ENCODE assay signal across 27 cellular contexts in genomic region chr3:46453526-46454208, GRCh38. TPM values are rescaled to one million over a fixed set of nuclear protein-coding genes. Genes with fewer than 3 reads are reported as not detected.
"Had no signal": no experiment of that assay in that cellular context is flagged by ENCODE, and none has a peak within 500 bp of the region (broad histone marks: within the 10 kb centered on the region; RNA-seq: fewer than 3 reads in every experiment).

No MANE protein-coding gene starts in this region.

- H3K9me3 Mint-ChIP-seq: activated CD4-positive, alpha-beta memory T cell treated with anti-CD3 and anti-CD28 coated beads, Interleukin-2, amount 10 ng/mL, durations not matched to agents 7 days and 5 days; activated CD4-positive, alpha-beta T cell treated with anti-CD3 and anti-CD28 coated beads, Interleukin-2, amount 10 ng/mL, durations not matched to agents 24 days and 14 days; activated T-cell treated with anti-CD3 and anti-CD28 coated beads, Interleukin-2, amount 50 U/mL, for 24 hours; activated T-helper 17 cell treated with anti-CD3 and anti-CD28 coated beads, Interleukin-2, amount 50 U/mL, for 72 hours; central memory CD8-positive, alpha-beta T cell; stimulated activated naive B cell treated with anti-CD40 and anti-IgM and Interleukin-4, amounts not matched to agents 10 μg/mL and 1 μg/mL and 100 μg/mL, for 72 hours; T-cell; T-helper 2 cell treated with Interferon-gamma antibody and Interleukin-4, amounts not matched to agents 5 μg/mL and 100 μg/mL, for 36 hours had no signal

- H3K4me3 ChIP-seq: dorsolateral prefrontal cortex, heart right ventricle, mucosa of descending colon, smooth muscle cell, transverse colon had no signal

- H3K4me3 Mint-ChIP-seq: activated CD4-positive, alpha-beta memory T cell treated with anti-CD3 and anti-CD28 coated beads, Interleukin-2, amount 10 ng/mL, durations not matched to agents 7 days and 5 days; activated CD4-positive, alpha-beta T cell treated with anti-CD3 and anti-CD28 coated beads, Interleukin-2, amount 10 ng/mL, durations not matched to agents 24 days and 14 days; activated naive CD8-positive, alpha-beta T cell; activated T-cell treated with anti-CD3 and anti-CD28 coated beads, Interleukin-2, amount 50 U/mL, for 24 hours; activated T-helper 17 cell treated with anti-CD3 and anti-CD28 coated beads, Interleukin-2, amount 50 U/mL, for 72 hours; central memory CD8-positive, alpha-beta T cell; stimulated activated naive B cell treated with anti-CD40 and anti-IgM and Interleukin-4, amounts not matched to agents 10 μg/mL and 1 μg/mL and 100 μg/mL, for 72 hours; T-cell; T-helper 2 cell treated with Interferon-gamma antibody and Interleukin-4, amounts not matched to agents 5 μg/mL and 100 μg/mL, for 36 hours had no signal

- H3K4me1 Mint-ChIP-seq: activated T-helper 17 cell treated with anti-CD3 and anti-CD28 coated beads, Interleukin-2, amount 50 U/mL, for 72 hours; central memory CD8-positive, alpha-beta T cell; stimulated activated naive B cell treated with anti-CD40 and anti-IgM and Interleukin-4, amounts not matched to agents 10 μg/mL and 1 μg/mL and 100 μg/mL, for 72 hours had no signal

- H3K27ac Mint-ChIP-seq: activated CD4-positive, alpha-beta memory T cell treated with anti-CD3 and anti-CD28 coated beads, Interleukin-2, amount 10 ng/mL, durations not matched to agents 7 days and 5 days; activated CD4-positive, alpha-beta T cell treated with anti-CD3 and anti-CD28 coated beads, Interleukin-2, amount 10 ng/mL, durations not matched to agents 24 days and 14 days; activated naive CD8-positive, alpha-beta T cell; activated T-cell treated with anti-CD3 and anti-CD28 coated beads, Interleukin-2, amount 50 U/mL, for 24 hours; activated T-helper 17 cell treated with anti-CD3 and anti-CD28 coated beads, Interleukin-2, amount 50 U/mL, for 72 hours; stimulated activated naive B cell treated with anti-CD40 and anti-IgM and Interleukin-4, amounts not matched to agents 10 μg/mL and 1 μg/mL and 100 μg/mL, for 72 hours; T-cell; T-helper 2 cell treated with Interferon-gamma antibody and Interleukin-4, amounts not matched to agents 5 μg/mL and 100 μg/mL, for 36 hours had no signal

- ATAC-seq: activated CD4-positive, CD25-positive, alpha-beta regulatory T cell treated with anti-CD3 and anti-CD28 coated beads, Interleukin-2, amount 50 U/mL, for 24 hours; activated T-helper 17 cell treated with anti-CD3 and anti-CD28 coated beads, Interleukin-2, amount 50 U/mL, for 72 hours; heart right ventricle; left cardiac atrium; mucosa of descending colon; sciatic nerve; stimulated activated naive B cell treated with anti-CD40 and anti-IgM and Interleukin-4, amounts not matched to agents 10 μg/mL and 1 μg/mL and 100 μg/mL, for 72 hours; T-cell had no signal

- H3K36me3 Mint-ChIP-seq: activated naive CD8-positive, alpha-beta T cell; stimulated activated naive B cell treated with anti-CD40 and anti-IgM and Interleukin-4, amounts not matched to agents 10 μg/mL and 1 μg/mL and 100 μg/mL, for 72 hours; T-cell had no signal

- DNase-seq: activated CD4-positive, alpha-beta T cell treated with anti-CD3 and anti-CD28 coated beads, Interleukin-2, amount 10 ng/mL, durations not matched to agents 24 days and 14 days; activated naive CD4-positive, alpha-beta T cell; activated T-cell treated with anti-CD3 and anti-CD28 coated beads, Interleukin-2, amount 50 U/mL, for 24 hours; dorsolateral prefrontal cortex; heart right ventricle; left cardiac atrium; mesendoderm; mucosa of descending colon; stimulated activated CD4-positive, alpha-beta T cell treated with anti-CD3 and anti-CD28 coated beads, Interleukin-15, amount 100 ng/mL, for 24 hours; stimulated activated CD4-positive, alpha-beta T cell treated with anti-CD3 and anti-CD28 coated beads, Interleukin-2, amount 100 ng/mL, for 48 hours; stimulated activated CD8-positive, alpha-beta memory T cell treated with anti-CD3 and anti-CD28 coated beads, Interleukin-4, amount 100 ng/mL, for 48 hours; stimulated activated naive B cell treated with anti-CD40 and anti-IgM and Interleukin-4, amounts not matched to agents 10 μg/mL and 1 μg/mL and 100 μg/mL, for 72 hours; T-cell; transverse colon had no signal

RNA-seq across cellular contexts. Expression of gene LTF, which starts 11.0 kb away (rescaled TPM):
- total RNA-seq: activated CD4-positive, alpha-beta memory T cell treated with anti-CD3 and anti-CD28 coated beads, Interleukin-2, amount 10 ng/mL, durations not matched to agents 7 days and 5 days; activated CD4-positive, alpha-beta T cell treated with anti-CD3 and anti-CD28 coated beads, Interleukin-2, amount 10 ng/mL, durations not matched to agents 24 days and 14 days; activated T-helper 17 cell treated with anti-CD3 and anti-CD28 coated beads, Interleukin-2, amount 50 U/mL, for 72 hours; astrocyte; smooth muscle cell had no signal

RNA-seq across cellular contexts. Expression of gene RTP3, which starts 44.1 kb away (rescaled TPM):
- total RNA-seq: activated CD4-positive, alpha-beta memory T cell treated with anti-CD3 and anti-CD28 coated beads, Interleukin-2, amount 10 ng/mL, durations not matched to agents 7 days and 5 days; activated CD4-positive, alpha-beta T cell treated with anti-CD3 and anti-CD28 coated beads, Interleukin-2, amount 10 ng/mL, durations not matched to agents 24 days and 14 days; activated T-helper 17 cell treated with anti-CD3 and anti-CD28 coated beads, Interleukin-2, amount 50 U/mL, for 72 hours; astrocyte; dorsolateral prefrontal cortex; heart right ventricle; left cardiac atrium; mucosa of descending colon; omental fat pad; posterior vena cava; renal cortical epithelial cell; sciatic nerve; smooth muscle cell; T-cell; temporal lobe; transverse colon had no signal

RNA-seq across cellular contexts. Expression of gene CCRL2, which starts 46.6 kb away (rescaled TPM):
- total RNA-seq: astrocyte, renal cortical epithelial cell, smooth muscle cell had no signal
